ENCODE assay signal across 25 cellular contexts in genomic region chr2:64847930-64848329, GRCh38.
"Had no signal": no experiment of that assay in that cellular context is flagged by ENCODE, and none has a peak within 500 bp of the region (broad histone marks: within the 10 kb centered on the region; RNA-seq: fewer than 3 reads in every experiment).

No MANE protein-coding gene starts in this region.

- H3K4me3 Mint-ChIP-seq: activated CD4-positive, alpha-beta T cell treated with anti-CD3 and anti-CD28 coated beads, Interleukin-2, amount 10 ng/mL, durations not matched to agents 7 days and 5 days; activated CD8-positive, alpha-beta memory T cell treated with anti-CD3 and anti-CD28 coated beads, Interleukin-2, amount 10 ng/mL, durations not matched to agents 7 days and 5 days; activated CD8-positive, alpha-beta T cell treated with anti-CD3 and anti-CD28 coated beads for 36 hours; activated T-helper 1 cell treated with anti-CD3 and anti-CD28 coated beads, Interleukin-12 subunit alpha, Interleukin-12 subunit beta, Interleukin-2, Interleukin-4 antibody, amounts not matched to agents 30 ng/mL and 10 ng/mL and 1 ng/mL, durations not matched to agents 14 hours and 24 hours and 36 hours; T-helper 17 cell; type B pancreatic cell had no signal

- H3K4me2 ChIP-seq: hepatocyte, smooth muscle cell had no signal

- H3K27me3 ChIP-seq: body of pancreas, hepatocyte, sigmoid colon, vagina had no signal

- H3K27ac ChIP-seq: body of pancreas, hepatocyte, sigmoid colon, thoracic aorta, vagina had no signal

- H3K27ac Mint-ChIP-seq: activated CD4-positive, alpha-beta T cell treated with anti-CD3 and anti-CD28 coated beads, Interleukin-2, amount 10 ng/mL, durations not matched to agents 7 days and 5 days; activated CD8-positive, alpha-beta memory T cell treated with anti-CD3 and anti-CD28 coated beads, Interleukin-2, amount 10 ng/mL, durations not matched to agents 7 days and 5 days; activated CD8-positive, alpha-beta T cell treated with anti-CD3 and anti-CD28 coated beads for 36 hours; activated T-helper 1 cell treated with anti-CD3 and anti-CD28 coated beads, Interleukin-12 subunit alpha, Interleukin-12 subunit beta, Interleukin-2, Interleukin-4 antibody, amounts not matched to agents 30 ng/mL and 10 ng/mL and 1 ng/mL, durations not matched to agents 14 hours and 24 hours and 36 hours; T-helper 17 cell had no signal

- ATAC-seq: activated CD4-positive, CD25-positive, alpha-beta regulatory T cell treated with anti-CD3 and anti-CD28 coated beads, Interleukin-2, amount 50 U/mL, for 24 hours; activated CD8-positive, alpha-beta memory T cell treated with anti-CD3 and anti-CD28 coated beads, Interleukin-2, amount 10 ng/mL, durations not matched to agents 7 days and 5 days; activated CD8-positive, alpha-beta T cell treated with anti-CD3 and anti-CD28 coated beads for 36 hours; body of pancreas; left cardiac atrium; mucosa of descending colon; T-helper 17 cell had no signal

- H3K9me3 ChIP-seq: body of pancreas, mucosa of descending colon, sigmoid colon, thoracic aorta, vagina had no signal

- H3K36me3 ChIP-seq: sigmoid colon, thoracic aorta, vagina had no signal

- DNase-seq: activated CD4-positive, alpha-beta T cell treated with anti-CD3 and anti-CD28 coated beads, Interleukin-2, amount 10 ng/mL, durations not matched to agents 7 days and 5 days; activated CD8-positive, alpha-beta memory T cell treated with anti-CD3 and anti-CD28 coated beads, Interleukin-2, amount 10 ng/mL, durations not matched to agents 7 days and 5 days; activated CD8-positive, alpha-beta T cell treated with anti-CD3 and anti-CD28 coated beads for 36 hours; activated gamma-delta T cell; activated naive CD4-positive, alpha-beta T cell treated with anti-CD3 and anti-CD28 coated beads, Interleukin-2, amount 50 U/mL, for 16 hours; activated T-cell treated with anti-CD3 and anti-CD28 coated beads for 4 hours; anterior cingulate cortex; body of pancreas; erythroblast; foreskin fibroblast; left cardiac atrium; mesenchymal stem cell; mucosa of descending colon; retina; sigmoid colon; stimulated activated CD4-positive, alpha-beta T cell treated with anti-CD3 and anti-CD28 coated beads, Interleukin-15, amount 100 ng/mL, for 24 hours; stimulated activated naive CD4-positive, alpha-beta T cell; T-helper 17 cell had no signal

- H3K27me3 Mint-ChIP-seq: T-helper 17 cell, type B pancreatic cell had no signal

- H3K4me1 ChIP-seq: body of pancreas, vagina had no signal

- H3K9me3 Mint-ChIP-seq: activated CD4-positive, alpha-beta T cell treated with anti-CD3 and anti-CD28 coated beads, Interleukin-2, amount 10 ng/mL, durations not matched to agents 7 days and 5 days; activated CD8-positive, alpha-beta T cell treated with anti-CD3 and anti-CD28 coated beads for 36 hours; activated T-helper 1 cell treated with anti-CD3 and anti-CD28 coated beads, Interleukin-12 subunit alpha, Interleukin-12 subunit beta, Interleukin-2, Interleukin-4 antibody, amounts not matched to agents 30 ng/mL and 10 ng/mL and 1 ng/mL, durations not matched to agents 14 hours and 24 hours and 36 hours; type B pancreatic cell had no signal

- H3K4me3 ChIP-seq: body of pancreas, hepatocyte, mucosa of descending colon, sigmoid colon, smooth muscle cell, thoracic aorta, vagina had no signal

- H3K36me3 Mint-ChIP-seq: activated CD8-positive, alpha-beta memory T cell treated with anti-CD3 and anti-CD28 coated beads, Interleukin-2, amount 10 ng/mL, durations not matched to agents 7 days and 5 days; type B pancreatic cell had no signal
